16 cellular contexts compared by ENCODE assay signal in genomic region chrX:113743069-113743468, GRCh38.
DNase-seq lines count a peak whose midpoint lies in the region; ATAC-seq and TF ChIP-seq lines count a peak whose summit lies in the region.
"Had no signal": no experiment of that assay in that cellular context is flagged by ENCODE, and none has a peak within 500 bp of the region (broad histone marks: within the 10 kb centered on the region; RNA-seq: fewer than 3 reads in every experiment).

No MANE protein-coding gene starts in this region.

- no peak overlapping the region for H3K27ac Mint-ChIP-seq in CD8-positive, alpha-beta memory T cell
- H3K27ac Mint-ChIP-seq: nephron progenitor cell had no signal

- peak overlapping the region; percentile 65 for H2AFZ ChIP-seq in DND-41 (ENCODE audit: low read depth, low read length)

- no peaks in the 10 kb centered on the region for H3K79me2 ChIP-seq in DND-41 (ENCODE audit: insufficient read depth, low read length)

- peak; percentile 86 for ATAC-seq in DND-41 (ENCODE audit: insufficient read depth, low read depth)
- peak; percentile 57 for ATAC-seq in GM19397 (IDR thresholded peaks at IDR 0.05; ENCODE audit: unreplicated experiment)
- peak; percentile 59 for ATAC-seq in HG02798 (IDR thresholded peaks at IDR 0.05; ENCODE audit: poor library complexity, unreplicated experiment)
- ATAC-seq in HG03457 (IDR thresholded peaks at IDR 0.05; ENCODE audit: unreplicated experiment): peak; percentile 57
- ATAC-seq: A549, SK-N-SH treated with all-trans-retinoic acid at 6 μM for 48 hours had no signal

- no peak overlapping the region for H3K4me3 Mint-ChIP-seq in CD8-positive, alpha-beta memory T cell
- H3K4me3 Mint-ChIP-seq: nephron progenitor cell had no signal

- no peaks in the 10 kb centered on the region for H3K27me3 Mint-ChIP-seq in CD8-positive, alpha-beta memory T cell

- H3K36me3 ChIP-seq in DND-41 (ENCODE audit: insufficient read depth, low read length) (no peaks in the 10 kb centered on the region), vagina (no peaks in the 10 kb centered on the region)
- no peaks in the 10 kb centered on the region for H3K36me3 ChIP-seq in CD8-positive, alpha-beta memory T cell (ENCODE audit: insufficient read depth, low read length)
- H3K36me3 ChIP-seq: sigmoid colon, tibial nerve had no signal

- POLR2A ChIA-PET in CD8-positive, alpha-beta memory T cell (lab: Charles Lee): no interaction called here

- peaks cover 0 to 5% (median 0%) of the 10 kb centered on the region in 5 donors for H3K9me3 Mint-ChIP-seq in CD8-positive, alpha-beta memory T cell
- H3K9me3 Mint-ChIP-seq: nephron progenitor cell had no signal

- intact Hi-C loops in vagina (cut with DNase I): no loop called here

- peaks cover 45% of the 10 kb centered on the region for H3K4me1 ChIP-seq in DND-41 (ENCODE audit: insufficient read depth, low read length)
- H3K4me1 ChIP-seq in vagina: no peaks in the 10 kb centered on the region
- no peaks in the 10 kb centered on the region for H3K4me1 ChIP-seq in CD8-positive, alpha-beta memory T cell (ENCODE audit: insufficient read depth, low read length)
- H3K4me1 ChIP-seq: A549, sigmoid colon, tibial nerve had no signal

- H3K27me3 ChIP-seq in DND-41 (ENCODE audit: insufficient read depth, low read length, poor library complexity): no peaks in the 10 kb centered on the region
- H3K27me3 ChIP-seq in vagina: no peaks in the 10 kb centered on the region
- H3K27me3 ChIP-seq in CD8-positive, alpha-beta memory T cell (ENCODE audit: insufficient read depth, low read length, poor library complexity, severe bottlenecking): no peaks in the 10 kb centered on the region
- H3K27me3 ChIP-seq: sigmoid colon had no signal

- H3K27ac ChIP-seq in DND-41 (ENCODE audit: low read length) (peak overlapping the region; percentile 81), vagina (no peak overlapping the region)
- no peak overlapping the region for H3K27ac ChIP-seq in CD8-positive, alpha-beta memory T cell (ENCODE audit: low read depth, low read length)
- H3K27ac ChIP-seq: A549, sigmoid colon, tibial nerve had no signal

- TF ChIP-seq CTCF in DND-41 (IDR thresholded peaks at IDR 0.05; ENCODE audit: borderline replicate concordance, extremely low read depth, low read length, poor library complexity, severe bottlenecking) (no peak), vagina (IDR thresholded peaks at IDR 0.05) (no peak)

- CTCF ChIA-PET in CD8-positive, alpha-beta memory T cell (lab: Charles Lee): no interaction called here

- no peaks in the 10 kb centered on the region for H3K36me3 Mint-ChIP-seq in CD8-positive, alpha-beta memory T cell

- H3K4me3 ChIP-seq in DND-41 (ENCODE audit: low read depth in 1 of 2, low read length in 2 of 2) (no peak overlapping the region), vagina (no peak overlapping the region)
- no peak overlapping the region for H3K4me3 ChIP-seq in CD8-positive, alpha-beta memory T cell (ENCODE audit: low read length)
- H3K4me3 ChIP-seq: A549, sigmoid colon, tibial nerve had no signal

- H3K9ac ChIP-seq in DND-41 (ENCODE audit: low read depth, low read length): peak overlapping the region; percentile 21; the same call in 1 of the 2 replicates

- H3K4me2 ChIP-seq in DND-41 (ENCODE audit: insufficient read depth, low read length): peak overlapping the region; percentile 52
- H3K4me2 ChIP-seq: A549 had no signal

- TF ChIP-seq POLR2A in vagina (IDR thresholded peaks at IDR 0.05): no peak

- H3K9me3 ChIP-seq in DND-41 (ENCODE audit: insufficient read depth, low read length, severe bottlenecking): no peaks in the 10 kb centered on the region
- H3K9me3 ChIP-seq in vagina: no peaks in the 10 kb centered on the region
- H3K9me3 ChIP-seq in CD8-positive, alpha-beta memory T cell (ENCODE audit: low read length): no peaks in the 10 kb centered on the region
- H3K9me3 ChIP-seq: A549, sigmoid colon, tibial nerve had no signal

- H4K20me1 ChIP-seq in DND-41 (ENCODE audit: insufficient read depth, low read length): no peaks in the 10 kb centered on the region

- H3K4me1 Mint-ChIP-seq in CD8-positive, alpha-beta memory T cell: no peaks in the 10 kb centered on the region

- DNase-seq in DND-41 (peak; percentile 50), vagina (ENCODE audit: extremely low spot score in 2 of 2) (no peak), AML-193 (lab: John Stamatoyannopoulos, UW) (no peak)
- no peak for DNase-seq in activated CD8-positive, alpha-beta memory T cell treated with anti-CD3 and anti-CD28 coated beads for 24 hours
- no peak for DNase-seq in CD8-positive, alpha-beta memory T cell
- DNase-seq: activated T-cell treated with anti-CD3 and anti-CD28 coated beads, Interleukin-2, amount 50 U/mL, for 48 hours; foreskin melanocyte; NCI-H187; nephron progenitor cell; sigmoid colon had no signal
